ENCODE assay signal across 9 cellular contexts in the genomic region with DNA sequence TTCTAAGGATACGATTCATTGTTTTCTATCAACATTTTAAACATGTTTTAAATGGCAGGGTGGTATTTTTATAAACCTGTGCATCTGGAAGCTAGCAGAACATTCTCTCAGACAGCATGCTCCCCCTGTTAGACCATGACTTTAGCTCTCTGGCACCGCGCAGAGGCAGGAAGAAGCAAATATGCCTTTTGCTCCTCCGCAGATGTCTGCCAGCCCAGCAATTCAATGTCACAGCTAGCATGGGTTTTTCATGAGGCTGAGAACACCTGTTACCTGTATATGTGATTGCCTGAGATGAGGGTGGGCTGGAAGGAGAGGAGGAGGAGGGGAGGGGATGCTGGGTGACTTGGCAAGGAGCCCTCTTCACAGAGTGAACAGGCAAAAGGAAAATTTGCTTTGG. TPM values are rescaled to one million over a fixed set of nuclear protein-coding genes. Genes with fewer than 3 reads are reported as not detected.
DNase-seq lines count a peak whose midpoint lies in the region; ATAC-seq, FAIRE-seq and TF ChIP-seq lines count a peak whose summit lies in the region.
"Had no signal": no experiment of that assay in that cellular context is flagged by ENCODE, and none has a peak within 500 bp of the region (broad histone marks: within the 10 kb centered on the region; RNA-seq: fewer than 3 reads in every experiment).

No MANE protein-coding gene starts in this region.

- intact Hi-C loops in activated T-helper 1 cell treated with anti-CD3 and anti-CD28 coated beads, Interleukin-12 subunit alpha, Interleukin-12 subunit beta, Interleukin-2, Interleukin-4 antibody, amounts not matched to agents 30 ng/mL and 10 ng/mL and 1 ng/mL, durations not matched to agents 14 hours and 24 hours and 36 hours (cut with micrococcal nuclease): loop anchor here (1.0 kb wide), 4 partner anchors 39 to 231 kb away; a partner anchor contains a TSS
- intact Hi-C loops in heart right ventricle (cut with DNase I): loop anchor here in 5 of 10 donors (2.0 to 5.0 kb wide), 5 partner anchors 62 to 212 kb away; a partner anchor contains a TSS

- DNase-seq in BJ (ENCODE audit: low read depth): no peak
- DNase-seq in HT-29 (ENCODE audit: low spot score): peak; percentile 65
- peak; percentile 21 for DNase-seq in activated T-helper 1 cell treated with anti-CD3 and anti-CD28 coated beads, Interleukin-12 subunit alpha, Interleukin-12 subunit beta, Interleukin-2, Interleukin-4 antibody, amounts not matched to agents 30 ng/mL and 10 ng/mL and 1 ng/mL, durations not matched to agents 14 hours and 24 hours and 36 hours (ENCODE audit: low spot score)
- no peak for DNase-seq in heart right ventricle
- DNase-seq in small intestine: peak; percentile 52
- no peak for DNase-seq in NCI-H1930 (lab: John Stamatoyannopoulos, UW)
- DNase-seq in SW480 (ENCODE audit: low spot score): no peak

- H3K4me3 Mint-ChIP-seq in activated T-helper 1 cell treated with anti-CD3 and anti-CD28 coated beads, Interleukin-12 subunit alpha, Interleukin-12 subunit beta, Interleukin-2, Interleukin-4 antibody, amounts not matched to agents 30 ng/mL and 10 ng/mL and 1 ng/mL, durations not matched to agents 14 hours and 24 hours and 36 hours: no peak overlapping the region

- H3K4me1 Mint-ChIP-seq in activated T-helper 1 cell treated with anti-CD3 and anti-CD28 coated beads, Interleukin-12 subunit alpha, Interleukin-12 subunit beta, Interleukin-2, Interleukin-4 antibody, amounts not matched to agents 30 ng/mL and 10 ng/mL and 1 ng/mL, durations not matched to agents 14 hours and 24 hours and 36 hours (ENCODE audit: low read depth): peaks cover 32% of the 10 kb centered on the region

- ATAC-seq in heart right ventricle (peak; percentile 20 to 76 (median 70)), GM18870 (IDR thresholded peaks at IDR 0.05; ENCODE audit: unreplicated experiment) (no peak)

- H3K27me3 Mint-ChIP-seq in activated T-helper 1 cell treated with anti-CD3 and anti-CD28 coated beads, Interleukin-12 subunit alpha, Interleukin-12 subunit beta, Interleukin-2, Interleukin-4 antibody, amounts not matched to agents 30 ng/mL and 10 ng/mL and 1 ng/mL, durations not matched to agents 14 hours and 24 hours and 36 hours (ENCODE audit: insufficient read depth): no peaks in the 10 kb centered on the region

- FAIRE-seq in small intestine (lab: Jason Lieb, UNC): no peak

- CTCF ChIA-PET in BJ (lab: Yijun Ruan, JAX): interaction anchor here (0.6 to 8.6 kb wide), 31 partner anchors 8 to 213 kb away, joined by 3 to 61 read pairs (median 4); a partner anchor contains a TSS

- H3K36me3 Mint-ChIP-seq in activated T-helper 1 cell treated with anti-CD3 and anti-CD28 coated beads, Interleukin-12 subunit alpha, Interleukin-12 subunit beta, Interleukin-2, Interleukin-4 antibody, amounts not matched to agents 30 ng/mL and 10 ng/mL and 1 ng/mL, durations not matched to agents 14 hours and 24 hours and 36 hours (ENCODE audit: low read depth): peaks cover 41% of the 10 kb centered on the region

- H3K27ac ChIP-seq in heart right ventricle: peak overlapping the region in 8 of 10 donors; percentile 6 to 63 (median 50)
- H3K27ac ChIP-seq in small intestine (ENCODE audit: low read depth in 1 of 2, low read length in 1 of 2): no peak overlapping the region
- H3K27ac ChIP-seq: HL-60 had no signal

- peak overlapping the region; percentile 54 for H3K27ac Mint-ChIP-seq in activated T-helper 1 cell treated with anti-CD3 and anti-CD28 coated beads, Interleukin-12 subunit alpha, Interleukin-12 subunit beta, Interleukin-2, Interleukin-4 antibody, amounts not matched to agents 30 ng/mL and 10 ng/mL and 1 ng/mL, durations not matched to agents 14 hours and 24 hours and 36 hours

- H3K4me1 ChIP-seq in heart right ventricle (peaks cover 33 to 100% (median 87%) of the 10 kb centered on the region in 9 donors), small intestine (ENCODE audit: control insufficient read depth in 2 of 2, insufficient read depth in 1 of 2, low read depth in 1 of 2, low read length in 1 of 2) (peaks cover 2 to 4% of the 10 kb centered on the region in 2 donors)

- no peaks in the 10 kb centered on the region for H3K9me3 Mint-ChIP-seq in activated T-helper 1 cell treated with anti-CD3 and anti-CD28 coated beads, Interleukin-12 subunit alpha, Interleukin-12 subunit beta, Interleukin-2, Interleukin-4 antibody, amounts not matched to agents 30 ng/mL and 10 ng/mL and 1 ng/mL, durations not matched to agents 14 hours and 24 hours and 36 hours

- H3K4me3 ChIP-seq in BJ (ENCODE audit: low read depth, low read length) (no peak overlapping the region), heart right ventricle (no peak overlapping the region), small intestine (ENCODE audit: low read depth in 1 of 2, low read length in 2 of 2) (no peak overlapping the region)

- H3K36me3 ChIP-seq in BJ (ENCODE audit: control insufficient read depth, insufficient read depth, low read length) (peaks cover 32% of the 10 kb centered on the region), heart right ventricle (peaks cover 0 to 83% (median 40%) of the 10 kb centered on the region in 9 donors), small intestine (ENCODE audit: control insufficient read depth in 2 of 2, insufficient read depth in 2 of 2, low read length in 2 of 2) (peaks cover 24% of the 10 kb centered on the region in 2 donors)

- TF ChIP-seq CTCF in BJ (IDR thresholded peaks at IDR 0.05; ENCODE audit: insufficient read depth, low read depth, low read length) (peak; percentile 90), heart right ventricle (IDR thresholded peaks at IDR 0.05) (peak; percentile 18 to 74 (median 57))

- H3K27me3 ChIP-seq in BJ (ENCODE audit: control insufficient read depth, insufficient read depth, low read length) (no peaks in the 10 kb centered on the region), heart right ventricle (no peaks in the 10 kb centered on the region), small intestine (ENCODE audit: control insufficient read depth in 2 of 2, insufficient read depth in 2 of 2, low read length in 2 of 2) (no peaks in the 10 kb centered on the region)

- no peaks in the 10 kb centered on the region for H3K9me3 ChIP-seq in heart right ventricle
- H3K9me3 ChIP-seq in small intestine (ENCODE audit: control insufficient read depth, low read depth): no peaks in the 10 kb centered on the region

- POLR2A ChIA-PET in BJ (lab: Charles Lee): no interaction called here

- 21 to 32% methylated on average over 4 of the region's 4 CpGs for WGBS in heart right ventricle, 2 donors
- WGBS in small intestine, 3 donors: 30 to 35% (median 33%) methylated on average over 4 of the region's 4 CpGs

RNA-seq across cellular contexts. Expression of a gene that starts 6.7 kb away (rescaled TPM):
- polyA plus RNA-seq in BJ (2011; rRNA removed): 123 and 207 TPM in 2 replicates
- polyA minus RNA-seq in BJ (2011; rRNA and poly(A)+ RNA removed): 103 and 111 TPM in 2 replicates
- total RNA-seq in HT-29 (2014; rRNA removed; shearing (Covaris generic)): 254 and 264 TPM in 2 replicates
- 120 and 127 TPM in 2 replicates for total RNA-seq in activated T-helper 1 cell treated with anti-CD3 and anti-CD28 coated beads, Interleukin-12 subunit alpha, Interleukin-12 subunit beta, Interleukin-2, Interleukin-4 antibody, amounts not matched to agents 30 ng/mL and 10 ng/mL and 1 ng/mL, durations not matched to agents 14 hours and 24 hours and 36 hours
- 100 to 1,000 TPM; 127 to 296 (median 156) TPM for total RNA-seq in heart right ventricle
- polyA plus RNA-seq in heart right ventricle: 100 to 1,000 TPM in 1 of 2 donors, 10 to 100 TPM in 1; 82.6 to 341 TPM
- polyA plus RNA-seq in small intestine: 100 to 1,000 TPM; 122 to 134 (median 125) TPM

RNA-seq across cellular contexts. Expression of a gene that starts 24.8 kb away (rescaled TPM):
- polyA plus RNA-seq in BJ (2011; rRNA removed): 0.09 and 0.21 TPM in 2 replicates
- not detected in 2 replicates for polyA minus RNA-seq in BJ (2011; rRNA and poly(A)+ RNA removed)
- total RNA-seq in HT-29 (2014; rRNA removed; shearing (Covaris generic)): 0.29 TPM in 1 of 2 replicates, not detected in the other
- not detected in 2 replicates for total RNA-seq in activated T-helper 1 cell treated with anti-CD3 and anti-CD28 coated beads, Interleukin-12 subunit alpha, Interleukin-12 subunit beta, Interleukin-2, Interleukin-4 antibody, amounts not matched to agents 30 ng/mL and 10 ng/mL and 1 ng/mL, durations not matched to agents 14 hours and 24 hours and 36 hours
- 10 to 100 TPM in 9 of 10 donors, 1 to 10 TPM in 1; 4.4 to 38.9 (median 18.7) TPM for total RNA-seq in heart right ventricle
- polyA plus RNA-seq in heart right ventricle: 10 to 100 TPM in 1 of 2 donors, 1 to 10 TPM in 1; 6.3 to 38.6 TPM
- 1 to 10 TPM in 1 of 3 donors, under 1 TPM in 1, not detected in 1; 0.27 to 2.3 TPM for polyA plus RNA-seq in small intestine

RNA-seq across cellular contexts. Expression of a gene that starts 26.1 kb away (rescaled TPM):
- polyA plus RNA-seq in BJ (2011; rRNA removed): not detected in 2 replicates
- polyA minus RNA-seq in BJ (2011; rRNA and poly(A)+ RNA removed): not detected in 2 replicates
- 0.31 and 0.53 TPM in 2 replicates for total RNA-seq in HT-29 (2014; rRNA removed; shearing (Covaris generic))
- total RNA-seq in activated T-helper 1 cell treated with anti-CD3 and anti-CD28 coated beads, Interleukin-12 subunit alpha, Interleukin-12 subunit beta, Interleukin-2, Interleukin-4 antibody, amounts not matched to agents 30 ng/mL and 10 ng/mL and 1 ng/mL, durations not matched to agents 14 hours and 24 hours and 36 hours: 0.65 and 1.5 TPM in 2 replicates
- 10 to 100 TPM in 1 of 10 donors, 1 to 10 TPM in 9; 1.0 to 22.1 (median 2.0) TPM for total RNA-seq in heart right ventricle
- polyA plus RNA-seq in heart right ventricle: 1 to 10 TPM; 2.8 to 6.7 TPM
- polyA plus RNA-seq in small intestine: 1 to 10 TPM; 1.1 to 8.8 (median 5.7) TPM

Comparison
In these comparisons a context has a peak if more than half of its experiments do, and no peak if none do; other contexts are left out.
1. DNase-seq: peak in HT-29 (single experiment), activated T-helper 1 cell treated with anti-CD3 and anti-CD28 coated beads, Interleukin-12 subunit alpha, Interleukin-12 subunit beta, Interleukin-2, Interleukin-4 antibody, amounts not matched to agents 30 ng/mL and 10 ng/mL and 1 ng/mL, durations not matched to agents 14 hours and 24 hours and 36 hours (single experiment) and small intestine (single experiment); none in BJ (single experiment), heart right ventricle (0 of 2), NCI-H1930 (0 of 2) and SW480 (single experiment).
2. H3K27ac ChIP-seq: peak in heart right ventricle (8 of 10); none in small intestine (0 of 2).